12 cellular contexts compared by ENCODE assay signal in genomic region chrX:23786268-23786815, GRCh38. TPM values are rescaled to one million over a fixed set of nuclear protein-coding genes. Genes with fewer than 3 reads are reported as not detected.
DNase-seq lines count a peak whose midpoint lies in the region; ATAC-seq and TF ChIP-seq lines count a peak whose summit lies in the region.
"Had no signal": no experiment of that assay in that cellular context is flagged by ENCODE, and none has a peak within 500 bp of the region (broad histone marks: within the 10 kb centered on the region; RNA-seq: fewer than 3 reads in every experiment).

No MANE protein-coding gene starts in this region.

- TF ChIP-seq EP300 in upper lobe of left lung (IDR thresholded peaks at IDR 0.05): no peak

- peak overlapping the region; percentile 41 for H3K27ac Mint-ChIP-seq in central memory CD8-positive, alpha-beta T cell (ENCODE audit: low read depth)

- TF ChIP-seq POLR2A in upper lobe of left lung (IDR thresholded peaks at IDR 0.05) (peak in 3 of 4 donors; percentile 31 to 52 (median 38)), Peyer's patch (IDR thresholded peaks at IDR 0.05) (no peak)

- peaks cover 27% of the 10 kb centered on the region for H3K4me1 Mint-ChIP-seq in central memory CD8-positive, alpha-beta T cell

- 71 to 84% methylated on average over 11 of the region's 11 CpGs for WGBS in upper lobe of left lung, 2 donors

- no peak overlapping the region for H3K4me3 ChIP-seq in cardiac muscle cell
- peak overlapping the region in 1 of 2 donors; percentile 59 for H3K4me3 ChIP-seq in left lung
- peak overlapping the region in 1 of 4 donors; percentile 64 for H3K4me3 ChIP-seq in upper lobe of left lung
- H3K4me3 ChIP-seq in Peyer's patch: peak overlapping the region in 1 of 4 donors; percentile 60
- H3K4me3 ChIP-seq: uterus had no signal

- no peak for ATAC-seq in Right ventricle myocardium inferior
- ATAC-seq in central memory CD8-positive, alpha-beta T cell (replicated peaks; ENCODE audit: extremely low read depth, poor library complexity, severe bottlenecking): no peak
- no peak for ATAC-seq in left lung
- ATAC-seq in upper lobe of left lung (ENCODE audit: low FRiP score in 2 of 2): no peak

- H3K36me3 ChIP-seq in cardiac muscle cell: no peaks in the 10 kb centered on the region
- peaks cover 0 to 15% of the 10 kb centered on the region in 2 donors for H3K36me3 ChIP-seq in left lung
- H3K36me3 ChIP-seq in upper lobe of left lung: peaks cover 0 to 10% (median 0%) of the 10 kb centered on the region in 4 donors
- H3K36me3 ChIP-seq in Peyer's patch: peaks cover 0 to 8% (median 0%) of the 10 kb centered on the region in 3 donors
- H3K36me3 ChIP-seq: uterus had no signal

- DNase-seq in cardiac muscle cell (ENCODE audit: low read depth in 1 of 2, low spot score in 1 of 2): peak in 1 of 2 donors; percentile 39
- DNase-seq in Right ventricle myocardium inferior (ENCODE audit: missing footprints): no peak
- no peak for DNase-seq in central memory CD8-positive, alpha-beta T cell (ENCODE audit: low spot score in 2 of 2)
- DNase-seq in left lung: no peak
- peak in 1 of 2 donors; percentile 51 for DNase-seq in upper lobe of left lung
- no peak for DNase-seq in Peyer's patch
- no peak for DNase-seq in AG08396 (ENCODE audit: low spot score)
- no peak for DNase-seq in OCI-M1 (lab: John Stamatoyannopoulos, UW)
- DNase-seq: activated CD8-positive, alpha-beta memory T cell treated with anti-CD3 and anti-CD28 coated beads, Interleukin-2, amount 50 U/mL, for 4 hours; foreskin fibroblast; NCI-H1092; uterus had no signal

- peaks cover 21% of the 10 kb centered on the region for H3K4me1 ChIP-seq in cardiac muscle cell (ENCODE audit: low read depth)
- peaks cover 0 to 23% of the 10 kb centered on the region in 2 donors for H3K4me1 ChIP-seq in left lung
- peaks cover 0 to 7% (median 0%) of the 10 kb centered on the region in 4 donors for H3K4me1 ChIP-seq in upper lobe of left lung
- no peaks in the 10 kb centered on the region for H3K4me1 ChIP-seq in Peyer's patch
- H3K4me1 ChIP-seq: uterus had no signal

- H3K27me3 ChIP-seq in cardiac muscle cell (no peaks in the 10 kb centered on the region), left lung (no peaks in the 10 kb centered on the region), upper lobe of left lung (no peaks in the 10 kb centered on the region), Peyer's patch (no peaks in the 10 kb centered on the region)
- H3K27me3 ChIP-seq: uterus had no signal

- H3K9me3 ChIP-seq in cardiac muscle cell (ENCODE audit: low read depth) (no peaks in the 10 kb centered on the region), left lung (no peaks in the 10 kb centered on the region), upper lobe of left lung (no peaks in the 10 kb centered on the region), Peyer's patch (no peaks in the 10 kb centered on the region)
- H3K9me3 ChIP-seq: uterus had no signal

- H3K36me3 Mint-ChIP-seq in central memory CD8-positive, alpha-beta T cell (ENCODE audit: insufficient read depth): peaks cover 40% of the 10 kb centered on the region

- no peak for TF ChIP-seq CTCF in cardiac muscle cell (IDR thresholded peaks at IDR 0.05; ENCODE audit: low read depth, low read length)
- TF ChIP-seq CTCF in left lung (IDR thresholded peaks at IDR 0.05): no peak
- TF ChIP-seq CTCF in upper lobe of left lung (IDR thresholded peaks at IDR 0.05): no peak
- TF ChIP-seq CTCF in Peyer's patch (IDR thresholded peaks at IDR 0.05): no peak

- no peaks in the 10 kb centered on the region for H3K27me3 Mint-ChIP-seq in central memory CD8-positive, alpha-beta T cell

- H3K4me3 Mint-ChIP-seq in central memory CD8-positive, alpha-beta T cell: no peak overlapping the region

- intact Hi-C loops in Right ventricle myocardium inferior (cut with DNase I) (loop anchor here (10.0 kb wide), 1 partner anchor 238 kb away; the partner anchor contains the start of gene KLHL15), left lung (cut with DNase I) (no loop called here)

- H3K27ac ChIP-seq in cardiac muscle cell (peak overlapping the region; percentile 23), left lung (peak overlapping the region; percentile 93 to 96), upper lobe of left lung (peak overlapping the region; percentile 13 to 97 (median 92)), Peyer's patch (no peak overlapping the region)

- H3K9me3 Mint-ChIP-seq in central memory CD8-positive, alpha-beta T cell: no peaks in the 10 kb centered on the region

RNA-seq across cellular contexts. Expression of gene SAT1, which starts 3.4 kb away (rescaled TPM):
- 89.8 and 238 TPM in 2 replicates for total RNA-seq in cardiac muscle cell
- 127 and 290 TPM in 2 replicates for polyA plus RNA-seq in cardiac muscle cell
- 130 TPM for total RNA-seq in Right ventricle myocardium inferior
- total RNA-seq in left lung: 100 to 1,000 TPM; 723 to 970 TPM
- total RNA-seq in upper lobe of left lung: 1,000 to 10,000 TPM in 4 of 6 donors, 100 to 1,000 TPM in 2; 657 to 1,891 (median 1,145) TPM
- 100 to 1,000 TPM; 796 to 836 (median 832) TPM for total RNA-seq in Peyer's patch

RNA-seq across cellular contexts. Expression of gene ACOT9, which starts 43.3 kb away (rescaled TPM):
- total RNA-seq in cardiac muscle cell (20.2 and 22.2 TPM in 2 replicates), Right ventricle myocardium inferior (50.1 TPM), left lung (10 to 100 TPM; 43.9 to 52.3 TPM), upper lobe of left lung (10 to 100 TPM; 40.3 to 54.5 (median 45.1) TPM), Peyer's patch (10 to 100 TPM; 24.7 to 29.8 (median 28.6) TPM)
- 31.1 and 37.2 TPM in 2 replicates for polyA plus RNA-seq in cardiac muscle cell

Comparison
In these comparisons a context has a peak if more than half of its experiments do, and no peak if none do; other contexts are left out.
1. H3K27ac ChIP-seq: peak in cardiac muscle cell (single experiment), left lung (2 of 2) and upper lobe of left lung (4 of 4); none in Peyer's patch (0 of 4).
2. POLR2A ChIP-seq: peak in upper lobe of left lung (3 of 4); none in Peyer's patch (0 of 2).